In genomic region chr6:56642366-56643261, GRCh38 we compare ENCODE assay signal across 8 cellular contexts. TPM values are rescaled to one million over a fixed set of nuclear protein-coding genes. Genes with fewer than 3 reads are reported as not detected.
DNase-seq lines count a peak whose midpoint lies in the region; ATAC-seq and FAIRE-seq lines count a peak whose summit lies in the region.

TSS of gene DST (minus strand) at chr6:56642889.

- ATAC-seq in T-helper 17 cell (no peak), HG03196 (IDR thresholded peaks at IDR 0.05; ENCODE audit: unreplicated experiment) (no peak)

- H3K27me3 ChIP-seq in rectal smooth muscle tissue (ENCODE audit: control insufficient read depth, insufficient read depth, low read length): no peaks in the 10 kb centered on the region

- peaks cover 2% of the 10 kb centered on the region for H3K4me1 Mint-ChIP-seq in T-helper 17 cell

- no peaks in the 10 kb centered on the region for H3K9me3 ChIP-seq in T-helper 17 cell (ENCODE audit: control insufficient read depth, low read length, poor library complexity, severe bottlenecking)

- peaks cover 6% of the 10 kb centered on the region for H3K27me3 Mint-ChIP-seq in T-helper 17 cell

- H3K4me3 Mint-ChIP-seq in T-helper 17 cell: no peak within 1 kb of the TSS

- DNase-seq in ELR (ENCODE audit: low read depth) (peak; percentile 95), T-helper 17 cell (no peak), frontal cortex (ENCODE audit: low spot score in 2 of 2) (no peak), SK-N-DZ (ENCODE audit: low spot score) (no peak)
- DNase-seq in activated CD8-positive, alpha-beta memory T cell treated with anti-CD3 and anti-CD28 coated beads, Interleukin-2, amount 50 U/mL, for 48 hours: no peak
- DNase-seq in activated CD4-positive, CD25-positive, alpha-beta regulatory T cell (lab: John Stamatoyannopoulos, UW): no peak

- H3K36me3 ChIP-seq in rectal smooth muscle tissue (ENCODE audit: control insufficient read depth, insufficient read depth, low read length): peaks cover 6% of the 10 kb centered on the region

- FAIRE-seq in frontal cortex (lab: Jason Lieb, UNC): no peak

- H3K4me1 ChIP-seq in rectal smooth muscle tissue (ENCODE audit: control insufficient read depth, insufficient read depth, low read length): peaks cover 6% of the 10 kb centered on the region

- H3K4me3 ChIP-seq in rectal smooth muscle tissue (ENCODE audit: low read length): no peak within 1 kb of the TSS

- H3K27ac ChIP-seq in rectal smooth muscle tissue (ENCODE audit: low read depth, low read length): peak within 1 kb of the TSS; percentile 35

- H3K27ac Mint-ChIP-seq in T-helper 17 cell: no peak within 1 kb of the TSS

- no peak within 1 kb of the TSS for H3K9ac ChIP-seq in rectal smooth muscle tissue (ENCODE audit: low read length)

- H3K36me3 Mint-ChIP-seq in T-helper 17 cell (ENCODE audit: low read depth): no peaks in the 10 kb centered on the region

RNA-seq across cellular contexts. Expression of gene DST, which starts in this region (rescaled TPM):
- 10 to 100 TPM; 12.6 to 29.6 TPM for total RNA-seq in T-helper 17 cell
- total RNA-seq in frontal cortex: 188 TPM
- polyA plus RNA-seq in SK-N-DZ (2014; cell fraction: cytosol; rRNA removed): 79.0 and 102 TPM in 2 replicates
- 233 and 307 TPM in 2 replicates for polyA plus RNA-seq in SK-N-DZ (2014; cell fraction: nucleus; rRNA removed)
